Comparison of ENCODE assay signal across 1 cellular context in genomic region chr12:122080149-122081107, GRCh38.
A peak's percentile ranks its signal among the peaks of the same experiment; 100 is the strongest.
TF ChIP-seq lines count a peak whose summit lies in the region.

No MANE protein-coding gene starts in this region.

TF ChIP-seq in HepG2, 621 proteins besides CTCF, POLR2A, EP300 and RAD21:
- 0 out of 2 replicates have a peak, but pooled peaks have one; percentile 52 for TF ChIP-seq PRDM10 (CRISPR knock-in tag; IDR thresholded peaks at IDR 0.05; ENCODE audit: low read depth)
- TF ChIP-seq USF2 (IDR thresholded peaks at IDR 0.05; ENCODE audit: low read depth, low read length): no peak
- no peak for TF ChIP-seq USF2 (CRISPR knock-in tag; IDR thresholded peaks at IDR 0.05; ENCODE audit: borderline replicate concordance)
